ENCODE assay signal across 27 cellular contexts in the genomic region with DNA sequence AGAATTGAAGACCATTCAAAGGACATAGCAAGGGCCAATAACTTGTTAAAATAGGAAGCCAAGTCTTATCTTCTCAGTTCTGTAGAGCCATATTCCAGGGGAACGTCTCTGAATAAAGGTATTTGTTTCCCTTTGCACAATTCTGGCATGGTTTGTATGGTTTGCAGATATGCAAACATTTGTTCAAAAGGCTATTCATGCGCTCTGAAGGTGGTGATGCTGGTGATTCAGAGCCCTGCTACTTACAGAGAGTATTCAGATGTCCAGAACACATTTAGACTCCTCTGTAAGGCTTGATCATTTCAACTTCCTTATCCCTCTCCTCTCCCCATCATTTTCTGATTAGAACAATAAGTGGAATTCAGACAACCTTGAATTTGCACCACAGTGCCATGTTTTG. TPM values are rescaled to one million over a fixed set of nuclear protein-coding genes. Genes with fewer than 3 reads are reported as not detected.
A peak's percentile ranks its signal among the peaks of the same experiment; 100 is the strongest.
DNase-seq lines count a peak whose midpoint lies in the region; ATAC-seq and TF ChIP-seq lines count a peak whose summit lies in the region.
"Had no signal": no experiment of that assay in that cellular context is flagged by ENCODE, and none has a peak within 500 bp of the region (broad histone marks: within the 10 kb centered on the region; RNA-seq: fewer than 3 reads in every experiment).

No MANE protein-coding gene starts in this region.

- ATAC-seq in HG03354 (IDR thresholded peaks at IDR 0.05; ENCODE audit: poor library complexity, severe bottlenecking, unreplicated experiment), result no peak
- ATAC-seq: natural killer cell treated with Interleukin-12 subunit alpha and Interleukin-12 subunit beta and Interleukin-15 and Interleukin-18, amount 100 ng/mL, for 72 hours; SK-N-SH treated with all-trans-retinoic acid at 6 μM for 48 hours had no signal

- intact Hi-C loops in dorsolateral prefrontal cortex (cut with DNase I), result no loop called here

- TF ChIP-seq CTCF in dorsolateral prefrontal cortex (IDR thresholded peaks at IDR 0.05 in 54 of 56, conservative IDR thresholded peaks at IDR 0.05 in 2 of 56; ENCODE audit: low read depth in 1 of 56, partially characterized antibody in 56 of 56), result no peak

- no peak overlapping the region for H3K4me3 ChIP-seq in dorsolateral prefrontal cortex
- H3K4me3 ChIP-seq: PC-9, tibial artery had no signal

- H3K27me3 ChIP-seq in dorsolateral prefrontal cortex, result no peaks in the 10 kb centered on the region
- H3K27me3 ChIP-seq: tibial artery had no signal

- DNase-seq in HuH-7.5 (ENCODE audit: low spot score) (peak; percentile 35), NCI-H2196 (lab: John Stamatoyannopoulos, UW; ENCODE audit: unreplicated experiment) (peak; percentile 63), dorsolateral prefrontal cortex (no peak), pons (ENCODE audit: low spot score) (peak; percentile 73), mesenteric fat pad (ENCODE audit: low spot score) (no peak), DMS114 treated with DMSO at 0.1 percent for 48 hours (lab: John Stamatoyannopoulos, UW; ENCODE audit: unreplicated experiment) (no peak)
- DNase-seq: activated effector memory CD4-positive, alpha-beta T cell treated with anti-CD3 and anti-CD28 coated beads, Interleukin-2, amount 50 U/mL, for 16 hours; activated T-cell treated with anti-CD3 and anti-CD28 coated beads, Interleukin-2, amount 50 U/mL, for 24 hours; aorta; central memory CD4-positive, alpha-beta T cell; endodermal cell; GOT3; head of caudate nucleus; HFFc6; KBM-7; NCI-H1105 treated with DMSO at 0.1 percent for 48 hours; NCI-H510A; NK-92 treated with Interleukin-12 subunit alpha and Interleukin-12 subunit beta, amount 100 ng/mL, for 24 hours; occipital lobe; PC-9; stimulated activated CD4-positive, alpha-beta T cell treated with anti-CD3 and anti-CD28 coated beads, Interleukin-4, amount 100 ng/mL, for 1 hour; tibial artery had no signal

- H3K27ac ChIP-seq in dorsolateral prefrontal cortex, result peak overlapping the region in 38 of 59 donors; percentile 1 to 71 (median 40)
- H3K27ac ChIP-seq: C4-2B, PC-9, tibial artery had no signal

RNA-seq across cellular contexts. Expression of gene SLC4A8, which starts 35.9 kb away (rescaled TPM):
- total RNA-seq in dorsolateral prefrontal cortex (100 to 1,000 TPM in 73 of 120 experiments, 10 to 100 TPM in 47; 45.6 to 158 (median 109) TPM), mesenteric fat pad (0.90 TPM)
- total RNA-seq: HT-29 had no signal

Comparison
In these comparisons a context has a peak if more than half of its experiments do, and no peak if none do; other contexts are left out.
1. DNase-seq: peak in HuH-7.5 (single experiment), NCI-H2196 (single experiment) and pons (single experiment); none in dorsolateral prefrontal cortex (0 of 10), mesenteric fat pad (single experiment) and DMS114 treated with DMSO at 0.1 percent for 48 hours (single experiment).
2. RNA of gene SLC4A8, which starts 35.9 kb away (total RNA-seq): 45.6 to 158 TPM in dorsolateral prefrontal cortex; 0.90 TPM in mesenteric fat pad (single experiment); every median in the first group is over 10 times any median in the second.